ENCODE assay signal across 22 cellular contexts in genomic region chr17:6145946-6146345, GRCh38.
"Had no signal": no experiment of that assay in that cellular context is flagged by ENCODE, and none has a peak within 500 bp of the region (broad histone marks: within the 10 kb centered on the region; RNA-seq: fewer than 3 reads in every experiment).

No MANE protein-coding gene starts in this region.

- DNase-seq: activated CD4-positive, alpha-beta T cell treated with anti-CD3 and anti-CD28 coated beads, Interleukin-2, amount 50 U/mL, for 1 hour; activated CD4-positive, CD25-positive, alpha-beta regulatory T cell treated with anti-CD3 and anti-CD28 coated beads, Interleukin-2, amount 50 U/mL, for 72 hours; activated CD8-positive, alpha-beta memory T cell treated with anti-CD3 and anti-CD28 coated beads, Interleukin-2, amount 50 U/mL, for 4 hours; activated CD8-positive, alpha-beta T cell treated with anti-CD3 and anti-CD28 coated beads for 36 hours; activated gamma-delta T cell treated with Interleukin-2 at 50 U/mL for 16 hours; activated naive CD4-positive, alpha-beta T cell treated with anti-CD3 and anti-CD28 coated beads, Interleukin-2, amount 10 ng/mL, durations not matched to agents 7 days and 5 days; activated naive CD8-positive, alpha-beta T cell treated with anti-CD3 and anti-CD28 coated beads for 36 hours; activated T-cell treated with anti-CD3 and anti-CD28 coated beads, Interleukin-2, amount 50 U/mL, for 72 hours; brain microvascular endothelial cell; MG63; MV-4-11; NCI-H1105 treated with DMSO at 0.1 percent for 48 hours; NCI-H146; NCI-H187 treated with DMSO at 0.1 percent for 48 hours; NCI-H2081 treated with DMSO at 0.1 percent for 48 hours; NCI-H446; NCI-H524; PC-9; SIG-M5; T-helper 17 cell; T-helper 9 cell had no signal

- H3K9me3 ChIP-seq: MG63 had no signal

- H3K27ac ChIP-seq: brain microvascular endothelial cell, cardiac muscle cell, PC-9 had no signal

- H2AFZ ChIP-seq: PC-9 had no signal

- H3K36me3 ChIP-seq: brain microvascular endothelial cell, cardiac muscle cell, MG63 had no signal

- H3K27me3 ChIP-seq: brain microvascular endothelial cell, cardiac muscle cell, MG63 had no signal

- H3K4me3 ChIP-seq: cardiac muscle cell, MG63, PC-9 had no signal

- H3K4me2 ChIP-seq: PC-9 had no signal
